In the genomic region with DNA sequence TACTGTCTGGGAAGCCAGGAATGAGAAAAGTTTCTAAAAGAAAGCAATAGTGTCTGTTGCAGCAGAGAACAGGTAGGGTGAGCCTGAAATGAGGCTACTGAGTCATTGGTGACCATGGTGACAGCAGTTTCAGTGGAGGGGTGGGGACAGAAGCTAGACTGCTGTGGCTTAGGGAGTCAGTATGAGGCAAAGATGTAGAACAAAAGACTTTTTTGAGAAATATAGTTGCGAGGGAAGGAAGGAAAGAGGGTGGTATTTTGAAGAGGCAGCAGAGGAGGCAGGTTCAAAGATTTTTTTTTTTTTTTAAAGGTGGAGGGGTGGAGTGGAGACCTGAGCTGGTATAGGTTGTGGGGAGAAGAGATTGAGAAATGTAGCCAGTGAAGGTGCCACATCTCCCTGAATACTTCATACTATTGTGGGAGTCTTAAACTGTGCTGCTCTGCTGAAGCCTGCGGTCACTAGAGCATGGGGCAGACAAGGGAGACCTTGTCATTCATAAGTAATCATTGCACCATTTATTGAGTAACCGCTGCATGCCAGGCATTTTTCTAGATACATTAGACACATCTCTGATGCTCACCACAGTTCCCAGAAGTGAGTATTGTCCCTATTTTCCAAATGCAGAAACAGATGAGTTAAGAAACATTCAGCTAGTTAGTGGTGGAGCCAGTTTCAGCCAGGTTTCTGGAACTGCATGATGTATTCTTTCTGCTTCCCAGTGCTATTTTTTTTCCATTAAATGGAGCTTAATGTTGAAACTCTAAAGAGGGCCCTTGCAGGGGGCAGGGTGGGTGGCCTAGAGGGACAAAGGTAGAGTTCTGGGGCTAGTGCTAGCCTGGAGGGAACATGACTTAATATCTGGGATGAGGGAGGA, we compare ENCODE assay signal across 8 cellular contexts. TPM values are rescaled to one million over a fixed set of nuclear protein-coding genes. Genes with fewer than 3 reads are reported as not detected.
DNase-seq lines count a peak whose midpoint lies in the region; TF ChIP-seq lines count a peak whose summit lies in the region.

No MANE protein-coding gene starts in this region.

- DNase-seq in DMS53 (lab: John Stamatoyannopoulos, UW) = peak; percentile 54
- DNase-seq in H7 = peak; percentile 23
- peak; percentile 89 for DNase-seq in NB4 (ENCODE audit: low read depth)
- peak; percentile 59 to 71 for DNase-seq in activated T-cell treated with anti-CD3 and anti-CD28 coated beads, Interleukin-2, amount 50 U/mL, for 48 hours
- peak in 36 of 42 donors; percentile 8 to 91 (median 59) for DNase-seq in head of caudate nucleus
- peak; percentile 66 for DNase-seq in stimulated activated CD4-positive, alpha-beta T cell treated with anti-CD3 and anti-CD28 coated beads, Interleukin-2, amount 100 ng/mL, for 4 hours (ENCODE audit: low read depth)
- DNase-seq in OCI-M1 (lab: John Stamatoyannopoulos, UW) = no peak
- DNase-seq in NCI-H510A (lab: John Stamatoyannopoulos, UW) = no peak

- H3K36me3 ChIP-seq in H7 (replicated peaks; ENCODE audit: control insufficient read depth, insufficient read depth, low read length) = no peaks in the 10 kb centered on the region

- H3K4me3 ChIP-seq in H7 (ENCODE audit: insufficient read depth, low read depth, low read length) (no peak overlapping the region), NB4 (ENCODE audit: low read depth, low read length) (no peak overlapping the region)

- no peaks in the 10 kb centered on the region for H3K27me3 ChIP-seq in H7 (ENCODE audit: control insufficient read depth, insufficient read depth, low read length)

- TF ChIP-seq CTCF in NB4 (IDR thresholded peaks at IDR 0.05; ENCODE audit: low read depth, low read length) = no peak

- TF ChIP-seq POLR2A in NB4 (IDR thresholded peaks at IDR 0.05; ENCODE audit: extremely low read depth, insufficient read length) = no peak

- intact Hi-C loops in head of caudate nucleus (cut with DNase I) = no loop called here

RNA-seq across cellular contexts. Expression of a gene that starts 49.9 kb away (rescaled TPM):
- 20.8 and 23.6 TPM in 2 replicates for total RNA-seq in H7 (2014; rRNA removed; shearing (Covaris generic))

Comparison
In these comparisons a context has a peak if more than half of its experiments do, and no peak if none do; other contexts are left out.
1. DNase-seq: peak in DMS53 (single experiment), H7 (single experiment), NB4 (single experiment), activated T-cell treated with anti-CD3 and anti-CD28 coated beads, Interleukin-2, amount 50 U/mL, for 48 hours (2 of 2), head of caudate nucleus (36 of 42) and stimulated activated CD4-positive, alpha-beta T cell treated with anti-CD3 and anti-CD28 coated beads, Interleukin-2, amount 100 ng/mL, for 4 hours (single experiment); none in OCI-M1 (single experiment) and NCI-H510A (single experiment).